In genomic region chr17:78168906-78169793, GRCh38 we compare ENCODE assay signal across 8 cellular contexts. TPM values are rescaled to one million over a fixed set of nuclear protein-coding genes. Genes with fewer than 3 reads are reported as not detected.
DNase-seq lines count a peak whose midpoint lies in the region; ATAC-seq, FAIRE-seq and TF ChIP-seq lines count a peak whose summit lies in the region.

No MANE protein-coding gene starts in this region.

- no peaks in the 10 kb centered on the region for H4K20me1 ChIP-seq in endothelial cell of umbilical vein (replicated peaks; ENCODE audit: control insufficient read depth, extremely low read depth, insufficient read depth, low read length)

- dilution Hi-C loops in endothelial cell of umbilical vein (cut with MboI; ENCODE audit: extremely low pct_ligation_motif_present, low sequenced_read_pairs), result no loop called here

- TF ChIP-seq CTCF in D721Med (IDR thresholded peaks at IDR 0.05; ENCODE audit: insufficient read depth, missing control alignments) (no peak), endothelial cell of umbilical vein (IDR thresholded peaks at IDR 0.05; ENCODE audit: extremely low read depth in 1 of 2, insufficient read depth in 1 of 2, low read depth in 1 of 2, low read length in 2 of 2) (no peak)

- peak overlapping the region; percentile 53 for H2AFZ ChIP-seq in endothelial cell of umbilical vein (ENCODE audit: low read depth, low read length)

- no peak for FAIRE-seq in D721Med (lab: Jason Lieb, UNC)
- peak; percentile 66 for FAIRE-seq in endothelial cell of umbilical vein (lab: Jason Lieb, UNC)

- H3K4me3 ChIP-seq in endothelial cell of umbilical vein (replicated peaks in 1 of 3; ENCODE audit: insufficient read depth in 1 of 3, low read depth in 1 of 3, low read length in 3 of 3) (peak overlapping the region; percentile 24 to 74 (median 74)), mucosa of stomach (ENCODE audit: low read length) (peak overlapping the region; percentile 69)

- H3K4me1 ChIP-seq in endothelial cell of umbilical vein (ENCODE audit: control insufficient read depth, extremely low read depth, insufficient read depth, low read length) (peaks cover 2% of the 10 kb centered on the region), mucosa of stomach (ENCODE audit: control insufficient read depth, insufficient read depth, low read length) (peaks cover 57% of the 10 kb centered on the region)

- H3K27ac Mint-ChIP-seq in stimulated activated naive CD8-positive, alpha-beta T cell treated with anti-CD3 and anti-CD28 coated beads, Interleukin-15, amount 100 ng/mL, for 72 hours, result peak overlapping the region; percentile 34 to 72

- no peaks in the 10 kb centered on the region for H3K9me3 Mint-ChIP-seq in stimulated activated naive CD8-positive, alpha-beta T cell treated with anti-CD3 and anti-CD28 coated beads, Interleukin-15, amount 100 ng/mL, for 72 hours

- H3K27me3 ChIP-seq in endothelial cell of umbilical vein (ENCODE audit: control insufficient read depth in 2 of 2, insufficient read depth in 2 of 2, low read length in 2 of 2) (no peaks in the 10 kb centered on the region), mucosa of stomach (ENCODE audit: control insufficient read depth, insufficient read depth, low read length) (no peaks in the 10 kb centered on the region)

- H3K27me3 Mint-ChIP-seq in stimulated activated naive CD8-positive, alpha-beta T cell treated with anti-CD3 and anti-CD28 coated beads, Interleukin-15, amount 100 ng/mL, for 72 hours, result no peaks in the 10 kb centered on the region

- H3K4me2 ChIP-seq in endothelial cell of umbilical vein (ENCODE audit: insufficient read depth, low read length), result peak overlapping the region; percentile 59

- CTCF ChIA-PET in endothelial cell of umbilical vein (lab: Charles Lee), result interaction anchor here (0.6 to 1.8 kb wide), 8 partner anchors 9 to 84 kb away, joined by 3 to 8 read pairs (median 4); no protein-coding TSS in a partner anchor

- H3K36me3 ChIP-seq in endothelial cell of umbilical vein (ENCODE audit: control insufficient read depth in 2 of 2, extremely low read depth in 1 of 2, insufficient read depth in 2 of 2, low read length in 2 of 2) (peaks cover 0 to 6% of the 10 kb centered on the region in 2 experiments), mucosa of stomach (ENCODE audit: control insufficient read depth, insufficient read depth, low read length) (peaks cover 9% of the 10 kb centered on the region)

- DNase-seq in D721Med (ENCODE audit: insufficient read length, low spot score) (peak; percentile 76), NCI-H2171 treated with DMSO at 0.1 percent for 48 hours (lab: John Stamatoyannopoulos, UW) (peak; percentile 33), endothelial cell of umbilical vein (ENCODE audit: low read depth, low spot score) (peak; percentile 46), NCI-H128 (lab: John Stamatoyannopoulos, UW; ENCODE audit: unreplicated experiment) (no peak)
- peak; percentile 68 for DNase-seq in activated CD8-positive, alpha-beta memory T cell treated with anti-CD3 and anti-CD28 coated beads, Interleukin-2, amount 50 U/mL, for 4 hours
- DNase-seq in stimulated activated naive CD8-positive, alpha-beta T cell treated with anti-CD3 and anti-CD28 coated beads, Interleukin-15, amount 100 ng/mL, for 72 hours, result peak in 1 of 2 donors; percentile 66

- H3K27ac ChIP-seq in endothelial cell of umbilical vein (ENCODE audit: insufficient read depth, low read depth, low read length), result no peak overlapping the region

- peak overlapping the region; percentile 56 for H3K9ac ChIP-seq in endothelial cell of umbilical vein (replicated peaks; ENCODE audit: extremely low read depth, insufficient read depth, low read length)
- H3K9ac ChIP-seq in mucosa of stomach (ENCODE audit: low read length), result peak overlapping the region; percentile 83

- no peaks in the 10 kb centered on the region for H3K9me1 ChIP-seq in endothelial cell of umbilical vein (replicated peaks; ENCODE audit: control insufficient read depth, extremely low read depth, insufficient read depth, low read length)

- H3K4me3 Mint-ChIP-seq in stimulated activated naive CD8-positive, alpha-beta T cell treated with anti-CD3 and anti-CD28 coated beads, Interleukin-15, amount 100 ng/mL, for 72 hours, result peak overlapping the region; percentile 77 to 83

- no peaks in the 10 kb centered on the region for H3K79me2 ChIP-seq in endothelial cell of umbilical vein (ENCODE audit: control insufficient read depth, insufficient read depth, low read length)

- BruUV-seq in endothelial cell of umbilical vein (replicated peaks; lab: Mats Ljungman, UMichigan), result no TSS peak

- H3K9me3 ChIP-seq in endothelial cell of umbilical vein (replicated peaks; ENCODE audit: control insufficient read depth, insufficient read depth, low read length), result no peaks in the 10 kb centered on the region
- H3K9me3 ChIP-seq in mucosa of stomach (ENCODE audit: control insufficient read depth, low read length), result no peaks in the 10 kb centered on the region

- peaks cover 57% of the 10 kb centered on the region for H3K4me1 Mint-ChIP-seq in stimulated activated naive CD8-positive, alpha-beta T cell treated with anti-CD3 and anti-CD28 coated beads, Interleukin-15, amount 100 ng/mL, for 72 hours

- no peak for TF ChIP-seq POLR2A in endothelial cell of umbilical vein (IDR thresholded peaks at IDR 0.05; ENCODE audit: low read depth, low read length)

- POLR2A ChIA-PET in endothelial cell of umbilical vein (lab: Charles Lee), result interaction anchor here (0.6 to 1.0 kb wide), 3 partner anchors 18 to 211 kb away, joined by 3 to 6 read pairs (median 5); partner anchors contain the start of genes AFMID, TK1 and TNRC6C

- ATAC-seq in GM21825 (IDR thresholded peaks at IDR 0.05; ENCODE audit: unreplicated experiment), result peak; percentile 18
- peak; percentile 47 for ATAC-seq in stimulated activated naive CD8-positive, alpha-beta T cell treated with anti-CD3 and anti-CD28 coated beads, Interleukin-15, amount 100 ng/mL, for 72 hours

- intact Hi-C loops in endothelial cell of umbilical vein (cut with micrococcal nuclease), result loop anchor here (2.0 to 5.0 kb wide), 2 partner anchors 28 to 37 kb away; partner anchors contain the start of gene TMC8

TF ChIP-seq in endothelial cell of umbilical vein, 7 proteins besides CTCF, POLR2A, EP300 and RAD21 (continues in another document):
- no peak for TF ChIP-seq EZH2 (IDR thresholded peaks at IDR 0.05; ENCODE audit: borderline replicate concordance, low read depth, low read length, severe bottlenecking)
- no peak for TF ChIP-seq GATA2 (IDR thresholded peaks at IDR 0.05; ENCODE audit: insufficient read depth, insufficient read length, low read depth, low read length)
- no peak for TF ChIP-seq JUN (IDR thresholded peaks at IDR 0.05; ENCODE audit: borderline replicate concordance, insufficient read depth, insufficient read length, low read depth)
- no peak for TF ChIP-seq FOS (IDR thresholded peaks at IDR 0.05; ENCODE audit: borderline replicate concordance, insufficient read depth, low read length)

RNA-seq across cellular contexts. Expression of gene SYNGR2, which starts 0.8 kb away (rescaled TPM):
- 58.6 and 65.9 TPM in 2 replicates for total RNA-seq in endothelial cell of umbilical vein
- polyA plus RNA-seq in endothelial cell of umbilical vein, result 281 and 431 TPM in 2 replicates
- polyA plus RNA-seq in endothelial cell of umbilical vein (2011; cell fraction: cytosol; rRNA removed), result 97.5 and 128 TPM in 2 replicates
- 46.6 and 51.0 TPM in 2 replicates for polyA plus RNA-seq in endothelial cell of umbilical vein (2011; cell fraction: nucleus; rRNA removed)
- polyA plus RNA-seq in endothelial cell of umbilical vein (2012), result 63.4 and 110 TPM in 2 replicates
- polyA minus RNA-seq in endothelial cell of umbilical vein, result 144 and 146 TPM in 2 replicates
- 62.3 TPM for polyA minus RNA-seq in endothelial cell of umbilical vein (2011; cell fraction: cytosol; rRNA and poly(A)+ RNA removed)
- polyA minus RNA-seq in endothelial cell of umbilical vein (2011; cell fraction: nucleus; rRNA and poly(A)+ RNA removed), result 15.9 and 17.9 TPM in 2 replicates

RNA-seq across cellular contexts. Expression of gene TK1, which starts 17.7 kb away (rescaled TPM):
- 110 and 111 TPM in 2 replicates for total RNA-seq in endothelial cell of umbilical vein
- 159 and 174 TPM in 2 replicates for polyA plus RNA-seq in endothelial cell of umbilical vein
- 132 and 151 TPM in 2 replicates for polyA plus RNA-seq in endothelial cell of umbilical vein (2011; cell fraction: cytosol; rRNA removed)
- polyA plus RNA-seq in endothelial cell of umbilical vein (2011; cell fraction: nucleus; rRNA removed), result 73.7 and 83.5 TPM in 2 replicates
- polyA plus RNA-seq in endothelial cell of umbilical vein (2012), result 55.8 and 72.4 TPM in 2 replicates
- 65.8 and 76.3 TPM in 2 replicates for polyA minus RNA-seq in endothelial cell of umbilical vein
- polyA minus RNA-seq in endothelial cell of umbilical vein (2011; cell fraction: cytosol; rRNA and poly(A)+ RNA removed), result 114 TPM
- polyA minus RNA-seq in endothelial cell of umbilical vein (2011; cell fraction: nucleus; rRNA and poly(A)+ RNA removed), result 23.5 and 26.9 TPM in 2 replicates

RNA-seq across cellular contexts. Expression of gene AFMID, which starts 18.0 kb away (rescaled TPM):
- 33.5 and 46.3 TPM in 2 replicates for total RNA-seq in endothelial cell of umbilical vein
- polyA plus RNA-seq in endothelial cell of umbilical vein, result 39.0 and 42.9 TPM in 2 replicates
- polyA plus RNA-seq in endothelial cell of umbilical vein (2011; cell fraction: cytosol; rRNA removed), result 51.2 and 56.3 TPM in 2 replicates
- 41.7 and 57.7 TPM in 2 replicates for polyA plus RNA-seq in endothelial cell of umbilical vein (2011; cell fraction: nucleus; rRNA removed)
- 38.3 and 56.8 TPM in 2 replicates for polyA plus RNA-seq in endothelial cell of umbilical vein (2012)
- 41.5 and 53.4 TPM in 2 replicates for polyA minus RNA-seq in endothelial cell of umbilical vein
- 21.1 TPM for polyA minus RNA-seq in endothelial cell of umbilical vein (2011; cell fraction: cytosol; rRNA and poly(A)+ RNA removed)
- polyA minus RNA-seq in endothelial cell of umbilical vein (2011; cell fraction: nucleus; rRNA and poly(A)+ RNA removed), result 11.2 and 16.5 TPM in 2 replicates

RNA-seq across cellular contexts. Expression of gene C17orf99, which starts 23.0 kb away (rescaled TPM):
- not detected in 2 replicates for total RNA-seq in endothelial cell of umbilical vein
- polyA plus RNA-seq in endothelial cell of umbilical vein, result not detected in 2 replicates
- polyA plus RNA-seq in endothelial cell of umbilical vein (2011; cell fraction: cytosol; rRNA removed), result not detected in 2 replicates
- polyA plus RNA-seq in endothelial cell of umbilical vein (2011; cell fraction: nucleus; rRNA removed), result not detected in 2 replicates
- polyA plus RNA-seq in endothelial cell of umbilical vein (2012), result not detected in 2 replicates
- polyA minus RNA-seq in endothelial cell of umbilical vein, result not detected in 2 replicates
- not detected for polyA minus RNA-seq in endothelial cell of umbilical vein (2011; cell fraction: cytosol; rRNA and poly(A)+ RNA removed)
- polyA minus RNA-seq in endothelial cell of umbilical vein (2011; cell fraction: nucleus; rRNA and poly(A)+ RNA removed), result not detected in 2 replicates

RNA-seq across cellular contexts. Expression of gene TMC8, which starts 38.6 kb away (rescaled TPM):
- total RNA-seq in endothelial cell of umbilical vein, result 0.99 and 1.3 TPM in 2 replicates
- polyA plus RNA-seq in endothelial cell of umbilical vein, result 0.07 and 0.16 TPM in 2 replicates
- polyA plus RNA-seq in endothelial cell of umbilical vein (2011; cell fraction: cytosol; rRNA removed), result 0.04 and 0.08 TPM in 2 replicates
- 0.29 and 0.32 TPM in 2 replicates for polyA plus RNA-seq in endothelial cell of umbilical vein (2011; cell fraction: nucleus; rRNA removed)
- polyA plus RNA-seq in endothelial cell of umbilical vein (2012), result not detected in 2 replicates
- polyA minus RNA-seq in endothelial cell of umbilical vein, result 0.08 TPM in 1 of 2 replicates, not detected in the other
- polyA minus RNA-seq in endothelial cell of umbilical vein (2011; cell fraction: cytosol; rRNA and poly(A)+ RNA removed), result not detected
- 0.14 TPM in 1 of 2 replicates, not detected in the other for polyA minus RNA-seq in endothelial cell of umbilical vein (2011; cell fraction: nucleus; rRNA and poly(A)+ RNA removed)
